ENCODE assay signal across 27 cellular contexts in the genomic region with DNA sequence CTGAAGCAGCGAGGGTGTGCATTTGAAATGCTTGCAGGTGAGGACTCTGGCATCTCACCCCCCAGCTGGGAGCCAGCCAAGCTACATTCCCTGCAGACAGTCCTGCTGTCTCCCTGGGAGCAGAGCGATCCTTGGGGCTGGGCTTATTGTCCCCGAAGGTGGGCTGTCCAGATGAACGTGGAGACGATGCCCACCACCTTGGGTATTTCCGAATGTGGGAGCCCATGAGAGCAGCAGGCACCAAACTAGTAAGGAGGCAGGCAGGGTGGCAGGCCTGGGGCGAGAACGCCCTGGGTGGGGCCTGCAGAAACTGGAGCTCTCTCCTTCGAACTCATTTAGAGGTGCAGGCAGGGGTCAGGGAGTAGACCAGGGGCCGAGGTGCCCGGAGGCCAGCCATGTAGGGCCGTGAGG. TPM values are rescaled to one million over a fixed set of nuclear protein-coding genes. Genes with fewer than 3 reads are reported as not detected.
DNase-seq lines count a peak whose midpoint lies in the region; ATAC-seq and TF ChIP-seq lines count a peak whose summit lies in the region.
"Had no signal": no experiment of that assay in that cellular context is flagged by ENCODE, and none has a peak within 500 bp of the region (broad histone marks: within the 10 kb centered on the region; RNA-seq: fewer than 3 reads in every experiment).

No MANE protein-coding gene starts in this region.

- TF ChIP-seq EP300 in ovary (IDR thresholded peaks at IDR 0.05): no peak

- H3K27ac ChIP-seq in left ventricle myocardium inferior (replicated peaks) (no peak overlapping the region), colonic mucosa (no peak overlapping the region), ovary (no peak overlapping the region)
- H3K27ac ChIP-seq: BLaER1 treated with 17β-estradiol and CSF1 and Interleukin-3, amounts not matched to agents 10 nM and 100 nM; cardiac muscle cell; esophagus muscularis mucosa; PC-9; skin epidermis; thoracic aorta; vagina had no signal

- TF ChIP-seq CTCF in left ventricle myocardium inferior (IDR thresholded peaks at IDR 0.05; ENCODE audit: borderline replicate concordance): no peak
- TF ChIP-seq CTCF in colonic mucosa (IDR thresholded peaks at IDR 0.05): no peak
- TF ChIP-seq CTCF in ovary (IDR thresholded peaks at IDR 0.05): no peak

- DNase-seq in left ventricle myocardium superior (peak; percentile 17), left ventricle myocardium inferior (no peak), colonic mucosa (peak; percentile 19), ovary (peak in 3 of 5 donors; percentile 16 to 43 (median 27)), NAMALWA (ENCODE audit: low spot score) (no peak), ecto neural progenitor cell (ENCODE audit: low spot score) (no peak)
- no peak for DNase-seq in stimulated activated CD4-positive, alpha-beta T cell treated with anti-CD3 and anti-CD28 coated beads, Interleukin-2, amount 100 ng/mL, for 48 hours
- DNase-seq: activated CD4-positive, alpha-beta T cell treated with anti-CD3 and anti-CD28 coated beads for 1 hour; COR-L47; foreskin fibroblast; NCI-H1436; NCI-H2081; NCI-H345; NCI-H69; occipital lobe; SHP77 treated with DMSO at 0.1 percent for 48 hours; stimulated activated naive CD8-positive, alpha-beta T cell treated with anti-CD3 and anti-CD28 coated beads, Interleukin-15, Interleukin-2, amounts not matched to agents 100 U/mL and 50 U/mL, for 24 hours; T-helper 2 cell had no signal

- intact Hi-C loops in left ventricle myocardium superior (cut with micrococcal nuclease) (no loop called here), left ventricle myocardium inferior (cut with micrococcal nuclease) (no loop called here), colonic mucosa (cut with DNase I) (no loop called here), ovary (cut with DNase I) (no loop called here)

- no peak overlapping the region for H3K9ac ChIP-seq in colonic mucosa (ENCODE audit: low read depth in 2 of 2, low read length in 2 of 2)

- H3K4me3 ChIP-seq in left ventricle myocardium inferior: no peak overlapping the region
- H3K4me3 ChIP-seq in colonic mucosa: no peak overlapping the region
- H3K4me3 ChIP-seq in ovary: no peak overlapping the region
- H3K4me3 ChIP-seq: BLaER1 treated with 17β-estradiol and CSF1 and Interleukin-3, amounts not matched to agents 10 nM and 100 nM; cardiac muscle cell; esophagus muscularis mucosa; PC-9; skin epidermis; thoracic aorta; vagina had no signal

- WGBS in ovary, 3 donors: 76 to 88% (median 79%) methylated on average over 12 of the region's 12 CpGs

- TF ChIP-seq POLR2A in ovary (IDR thresholded peaks at IDR 0.05): no peak

- H3K4me1 ChIP-seq in left ventricle myocardium inferior (peaks cover 34% of the 10 kb centered on the region), colonic mucosa (peaks cover 7% of the 10 kb centered on the region), ovary (ENCODE audit: insufficient read depth) (no peaks in the 10 kb centered on the region)

- ATAC-seq in left ventricle myocardium superior: no peak
- ATAC-seq: HCT116; natural killer cell treated with Interleukin-12 subunit alpha and Interleukin-12 subunit beta and Interleukin-15 and Interleukin-18, amount 100 ng/mL, for 72 hours; stimulated activated naive CD8-positive, alpha-beta T cell treated with anti-CD3 and anti-CD28 coated beads, Interleukin-15, Interleukin-2, amounts not matched to agents 100 U/mL and 50 U/mL, for 24 hours had no signal

- H3K27me3 ChIP-seq in left ventricle myocardium inferior (ENCODE audit: low read depth) (no peaks in the 10 kb centered on the region), colonic mucosa (no peaks in the 10 kb centered on the region), ovary (no peaks in the 10 kb centered on the region)
- H3K27me3 ChIP-seq: BLaER1 treated with 17β-estradiol and CSF1 and Interleukin-3, amounts not matched to agents 10 nM and 100 nM; cardiac muscle cell; esophagus muscularis mucosa; vagina had no signal

- H3K36me3 ChIP-seq in left ventricle myocardium inferior: no peaks in the 10 kb centered on the region
- H3K36me3 ChIP-seq in colonic mucosa: no peaks in the 10 kb centered on the region
- no peaks in the 10 kb centered on the region for H3K36me3 ChIP-seq in ovary
- H3K36me3 ChIP-seq: cardiac muscle cell, esophagus muscularis mucosa, thoracic aorta, vagina had no signal

- H3K9me3 ChIP-seq in left ventricle myocardium inferior (replicated peaks) (peaks cover 4% of the 10 kb centered on the region), colonic mucosa (no peaks in the 10 kb centered on the region), ovary (no peaks in the 10 kb centered on the region)
- H3K9me3 ChIP-seq: esophagus muscularis mucosa, thoracic aorta, vagina had no signal

RNA-seq across cellular contexts. Expression of a gene that starts 18.5 kb away (rescaled TPM):
- 5.3 TPM for total RNA-seq in left ventricle myocardium superior
- 5.7 TPM for total RNA-seq in left ventricle myocardium inferior
- total RNA-seq in colonic mucosa: 1 to 10 TPM; 6.6 to 7.0 TPM
- total RNA-seq in ovary: 10 to 100 TPM in 1 of 7 donors, 1 to 10 TPM in 6; 2.0 to 18.7 (median 4.1) TPM
- 1 to 10 TPM in 1 of 2 donors, under 1 TPM in 1; 0.42 to 1.8 TPM for polyA plus RNA-seq in ovary

RNA-seq across cellular contexts. Expression of a gene that starts 23.8 kb away (rescaled TPM):
- 142 TPM for total RNA-seq in left ventricle myocardium superior
- 144 TPM for total RNA-seq in left ventricle myocardium inferior
- 100 to 1,000 TPM; 117 to 181 TPM for total RNA-seq in colonic mucosa
- 100 to 1,000 TPM in 4 of 7 donors, 10 to 100 TPM in 3; 58.1 to 105 (median 103) TPM for total RNA-seq in ovary
- 10 to 100 TPM; 53.9 to 72.6 TPM for polyA plus RNA-seq in ovary

RNA-seq across cellular contexts. Expression of a gene that starts 45.7 kb away (rescaled TPM):
- total RNA-seq in left ventricle myocardium superior (10.7 TPM), left ventricle myocardium inferior (11.7 TPM), colonic mucosa (100 to 1,000 TPM in 1 of 2 donors, 10 to 100 TPM in 1; 57.2 to 110 TPM), ovary (10 to 100 TPM in 4 of 7 donors, 1 to 10 TPM in 3; 3.0 to 22.7 (median 11.7) TPM)
- 1 to 10 TPM; 1.9 to 5.1 TPM for polyA plus RNA-seq in ovary

Comparison
In these comparisons a context has a peak if more than half of its experiments do, and no peak if none do; other contexts are left out.
1. DNase-seq: peak in left ventricle myocardium superior (single experiment), colonic mucosa (single experiment) and ovary (3 of 5); none in left ventricle myocardium inferior (single experiment), stimulated activated CD4-positive, alpha-beta T cell treated with anti-CD3 and anti-CD28 coated beads, Interleukin-2, amount 100 ng/mL, for 48 hours (0 of 2), NAMALWA (single experiment) and ecto neural progenitor cell (single experiment).